8 cellular contexts compared by ENCODE assay signal in the genomic region with DNA sequence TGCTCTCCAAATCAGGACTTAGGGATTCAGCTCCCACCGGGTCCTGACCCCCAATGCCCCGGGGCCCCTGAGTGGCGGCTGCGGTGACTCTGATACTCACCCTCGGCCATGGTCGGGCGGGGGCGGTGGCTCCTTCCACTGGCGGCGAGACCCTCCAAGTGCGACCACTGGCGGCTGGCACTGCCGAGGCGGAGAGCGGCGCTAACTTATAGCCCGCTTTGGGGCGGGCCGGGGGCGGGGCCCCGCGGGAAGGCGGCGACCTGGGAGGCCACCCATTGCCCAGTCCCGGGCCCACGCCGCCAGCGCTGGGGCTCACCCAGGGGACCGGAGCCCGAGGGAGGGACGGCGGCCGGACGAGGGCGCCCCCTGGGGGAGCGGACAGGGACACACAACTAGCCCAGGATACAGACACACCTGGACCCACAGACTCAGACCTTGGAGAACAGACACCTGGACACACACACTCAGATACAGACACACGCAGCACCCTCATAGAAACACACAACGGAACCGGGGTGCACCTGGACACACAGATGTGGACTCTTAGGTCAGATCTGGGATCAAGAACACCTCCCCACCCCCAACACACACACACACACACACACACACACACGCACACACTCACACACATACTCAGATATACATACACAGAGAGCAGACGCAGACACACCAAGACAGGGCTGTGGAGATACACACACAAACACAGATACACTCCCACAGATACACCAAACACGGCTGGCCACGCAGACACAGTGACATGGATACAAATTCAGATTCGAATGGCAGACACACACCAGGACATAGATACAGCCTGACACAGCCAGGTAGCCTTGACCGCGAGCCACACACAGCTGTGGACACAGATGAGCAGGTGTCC. TPM values are rescaled to one million over a fixed set of nuclear protein-coding genes. Genes with fewer than 3 reads are reported as not detected.
A peak's percentile ranks its signal among the peaks of the same experiment; 100 is the strongest.
DNase-seq lines count a peak whose midpoint lies in the region; ATAC-seq and FAIRE-seq lines count a peak whose summit lies in the region.

Gene TGM2, minus strand, starts transcription at position 182 of the 877 bp plus-strand sequence. Its CDS starts 72 bp downstream, at position 110.

- H3K23ac ChIP-seq in trophoblast cell (ENCODE audit: low read length) = no peak within 1 kb of the TSS

- H3K27ac Mint-ChIP-seq in activated naive CD4-positive, alpha-beta T cell treated with anti-CD3 and anti-CD28 coated beads, Interleukin-2, amount 10 ng/mL, durations not matched to agents 7 days and 5 days = no peak within 1 kb of the TSS

- peak within 1 kb of the TSS; percentile 68 for H4K91ac ChIP-seq in trophoblast cell (ENCODE audit: low read depth, low read length)

- peak within 1 kb of the TSS; percentile 0 for H4K12ac ChIP-seq in trophoblast cell (ENCODE audit: low read depth, low read length)

- CTCF ChIA-PET in activated naive CD4-positive, alpha-beta T cell treated with anti-CD3 and anti-CD28 coated beads, Interleukin-2, amount 10 ng/mL, durations not matched to agents 7 days and 5 days (lab: Charles Lee) = interaction anchor here (0.7 to 2.6 kb wide), 8 partner anchors 9 to 108 kb away, joined by 3 to 10 read pairs (median 4); no protein-coding TSS in a partner anchor

- H3K4me3 Mint-ChIP-seq in activated naive CD4-positive, alpha-beta T cell treated with anti-CD3 and anti-CD28 coated beads, Interleukin-2, amount 10 ng/mL, durations not matched to agents 7 days and 5 days = no peak within 1 kb of the TSS

- H3K14ac ChIP-seq in trophoblast cell (ENCODE audit: low read length) = peak within 1 kb of the TSS; percentile 47

- H3K27me3 Mint-ChIP-seq in activated naive CD4-positive, alpha-beta T cell treated with anti-CD3 and anti-CD28 coated beads, Interleukin-2, amount 10 ng/mL, durations not matched to agents 7 days and 5 days = peaks cover 39% of the 10 kb centered on the region

- peak within 1 kb of the TSS; percentile 52 for H3K4me3 ChIP-seq in trophoblast cell (ENCODE audit: low read depth, low read length)

- H2BK5ac ChIP-seq in trophoblast cell (ENCODE audit: low read depth, low read length, poor library complexity) = peak within 1 kb of the TSS; percentile 75

- peak within 1 kb of the TSS; percentile 51 for H2BK12ac ChIP-seq in trophoblast cell (ENCODE audit: low read length)

- no peaks in the 10 kb centered on the region for H3K9me3 Mint-ChIP-seq in activated naive CD4-positive, alpha-beta T cell treated with anti-CD3 and anti-CD28 coated beads, Interleukin-2, amount 10 ng/mL, durations not matched to agents 7 days and 5 days

- H4K8ac ChIP-seq in trophoblast cell (ENCODE audit: low read depth, low read length) = peak within 1 kb of the TSS; percentile 77

- H3K36me3 Mint-ChIP-seq in activated naive CD4-positive, alpha-beta T cell treated with anti-CD3 and anti-CD28 coated beads, Interleukin-2, amount 10 ng/mL, durations not matched to agents 7 days and 5 days = no peaks in the 10 kb centered on the region

- peak within 1 kb of the TSS; percentile 70 for H3K18ac ChIP-seq in trophoblast cell (ENCODE audit: low read length)

- H2BK120ac ChIP-seq in trophoblast cell (ENCODE audit: insufficient read depth, low read length, poor library complexity) = peak within 1 kb of the TSS; percentile 82

- WGBS in trophoblast cell (ENCODE audit: extremely low coverage, insufficient coverage, insufficient read length) = no CpG with 5 or more reads among the region's 46 CpGs

- H3K79me1 ChIP-seq in trophoblast cell (ENCODE audit: low read length) = peaks cover 59% of the 10 kb centered on the region

- FAIRE-seq in RCC 7860 (lab: Jason Lieb, UNC) = no peak

- intact Hi-C loops in head of caudate nucleus (cut with DNase I) = no loop called here

- peaks cover 23% of the 10 kb centered on the region for H3K4me1 Mint-ChIP-seq in activated naive CD4-positive, alpha-beta T cell treated with anti-CD3 and anti-CD28 coated beads, Interleukin-2, amount 10 ng/mL, durations not matched to agents 7 days and 5 days

- peak within 1 kb of the TSS; percentile 22 for H2AK5ac ChIP-seq in trophoblast cell (ENCODE audit: low read length)

- ATAC-seq in GM18511 (IDR thresholded peaks at IDR 0.05; ENCODE audit: unreplicated experiment) = peak; percentile 90
- ATAC-seq in HG03439 (IDR thresholded peaks at IDR 0.05; ENCODE audit: unreplicated experiment) = peak; percentile 64

- H3K4me1 ChIP-seq in trophoblast cell (ENCODE audit: control insufficient read depth in 1 of 2, insufficient read depth in 2 of 2, low read length in 2 of 2) = peaks cover 58 to 59% of the 10 kb centered on the region in 2 experiments

- H3K27me3 ChIP-seq in trophoblast cell (ENCODE audit: insufficient read depth, low read length) = no peaks in the 10 kb centered on the region

- H3K27ac ChIP-seq in trophoblast cell (ENCODE audit: low read depth, low read length) = peak within 1 kb of the TSS; percentile 95

- H3K9me3 ChIP-seq in trophoblast cell (ENCODE audit: insufficient read depth, low read depth, low read length) = peaks cover 3% of the 10 kb centered on the region

- peak within 1 kb of the TSS; percentile 81 for H3K4ac ChIP-seq in trophoblast cell (ENCODE audit: low read depth, low read length)

- peak within 1 kb of the TSS; percentile 67 for H3K4me2 ChIP-seq in trophoblast cell (ENCODE audit: low read length)

- peaks cover 11% of the 10 kb centered on the region for H3K79me2 ChIP-seq in trophoblast cell (ENCODE audit: control insufficient read depth, insufficient read depth, low read length, poor library complexity)

- H3K9ac ChIP-seq in trophoblast cell (ENCODE audit: low read length) = peak within 1 kb of the TSS; percentile 23

- DNase-seq in 8988T = peak; percentile 69
- peak; percentile 85 for DNase-seq in RCC 7860 (ENCODE audit: low spot score)
- peak; percentile 59 for DNase-seq in activated naive CD4-positive, alpha-beta T cell treated with anti-CD3 and anti-CD28 coated beads, Interleukin-2, amount 10 ng/mL, durations not matched to agents 7 days and 5 days
- peak in 32 of 42 donors; percentile 8 to 68 (median 34) for DNase-seq in head of caudate nucleus
- DNase-seq in trophoblast cell = peak; percentile 84 to 91
- no peak for DNase-seq in NCI-H1436 treated with DMSO at 0.1 percent for 48 hours (lab: John Stamatoyannopoulos, UW)

- H2AFZ ChIP-seq in trophoblast cell (ENCODE audit: insufficient read depth, low read length, poor library complexity) = peak within 1 kb of the TSS; percentile 33

- peaks cover 19 to 25% of the 10 kb centered on the region in 2 experiments for H3K36me3 ChIP-seq in trophoblast cell (ENCODE audit: control insufficient read depth in 1 of 2, insufficient read depth in 2 of 2, low read length in 2 of 2)

RNA-seq across cellular contexts. Expression of gene TGM2, which starts in this region (rescaled TPM):
- polyA plus RNA-seq in trophoblast cell (2013) = 330 and 332 TPM in 2 replicates
